24 cellular contexts compared by ENCODE assay signal in the genomic region with DNA sequence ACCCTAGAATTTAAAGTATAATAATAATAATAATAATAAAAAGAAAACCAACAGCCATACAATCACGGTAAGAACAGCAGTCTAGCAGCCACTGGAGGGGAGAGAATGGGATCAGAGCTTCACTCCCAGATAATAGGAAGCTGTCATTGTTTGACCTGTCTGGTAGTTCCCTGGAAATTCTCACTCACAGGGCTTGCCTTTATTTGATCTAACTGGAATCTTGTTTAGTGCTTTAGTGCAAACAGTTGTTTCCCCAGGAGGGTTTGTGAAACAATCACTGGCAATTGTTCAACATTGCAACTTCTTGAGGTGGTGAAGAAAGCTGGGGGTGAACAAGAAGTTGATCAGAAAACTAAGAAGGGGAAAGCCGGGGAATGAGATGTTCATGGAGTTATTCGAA.
"Had no signal": no experiment of that assay in that cellular context is flagged by ENCODE, and none has a peak within 500 bp of the region (broad histone marks: within the 10 kb centered on the region; RNA-seq: fewer than 3 reads in every experiment).

No MANE protein-coding gene starts in this region.

- ATAC-seq: foreskin keratinocyte, gastroesophageal sphincter, heart left ventricle, left colon, left lobe of liver, left ventricle myocardium superior, mucosa of descending colon had no signal

- H3K4me2 ChIP-seq: hepatocyte had no signal

- H3K36me3 ChIP-seq: esophagus muscularis mucosa, gastroesophageal sphincter, heart left ventricle had no signal

- H3K79me2 ChIP-seq: hepatocyte had no signal

- H3K4me3 ChIP-seq: coronary artery, dorsolateral prefrontal cortex, esophagus muscularis mucosa, gastroesophageal sphincter, heart left ventricle, hepatocyte, lung, mucosa of descending colon had no signal

- H3K36me3 Mint-ChIP-seq: immature natural killer cell, memory B cell, mesothelial cell of epicardium had no signal

- H2AFZ ChIP-seq: hepatocyte had no signal

- H3K4me1 ChIP-seq: esophagus muscularis mucosa, foreskin keratinocyte, gastroesophageal sphincter, heart left ventricle had no signal

- H3K27ac ChIP-seq: coronary artery, dorsolateral prefrontal cortex, epithelial cell of prostate, esophagus muscularis mucosa, foreskin keratinocyte, gastroesophageal sphincter, heart left ventricle, hepatocyte had no signal

- H3K9me3 ChIP-seq: esophagus muscularis mucosa had no signal

- H3K27ac Mint-ChIP-seq: immature natural killer cell, memory B cell, mesothelial cell of epicardium had no signal

- H3K4me3 Mint-ChIP-seq: immature natural killer cell, memory B cell, mesothelial cell of epicardium had no signal

- H3K27me3 ChIP-seq: dorsolateral prefrontal cortex, gastroesophageal sphincter, hepatocyte had no signal

- H3K4me1 Mint-ChIP-seq: immature natural killer cell, memory B cell, mesothelial cell of epicardium had no signal

- DNase-seq: dermis blood vessel endothelial cell; dorsolateral prefrontal cortex; effector CD4-positive, alpha-beta T cell; effector memory CD4-positive, alpha-beta T cell; foreskin keratinocyte; heart left ventricle; hypothalamus; immature natural killer cell; islet precursor cell; kidney; kidney glomerular epithelial cell; left colon; left ventricle myocardium superior; mammary epithelial cell; mucosa of descending colon had no signal
